21 cellular contexts compared by ENCODE assay signal in the genomic region with DNA sequence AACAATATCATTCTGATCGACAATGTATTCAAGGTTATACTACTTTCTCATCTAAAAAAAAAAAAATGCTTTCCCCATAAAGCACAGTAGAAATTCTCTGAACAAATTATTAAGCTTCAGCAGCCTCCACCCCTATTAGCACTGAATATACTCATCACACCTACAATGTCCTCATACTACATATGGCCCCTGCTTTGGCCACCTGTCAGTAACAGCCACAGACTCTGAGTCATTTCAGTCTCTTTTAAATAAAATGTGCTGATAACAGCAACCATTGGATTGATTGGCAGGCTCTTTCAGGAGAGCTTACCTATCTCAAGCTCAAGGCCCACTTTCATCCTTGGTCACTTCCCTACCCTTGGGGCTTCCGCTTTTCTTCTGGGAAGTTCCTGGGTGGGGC.
DNase-seq lines count a peak whose midpoint lies in the region; ATAC-seq and TF ChIP-seq lines count a peak whose summit lies in the region.
"Had no signal": no experiment of that assay in that cellular context is flagged by ENCODE, and none has a peak within 500 bp of the region (broad histone marks: within the 10 kb centered on the region; RNA-seq: fewer than 3 reads in every experiment).

No MANE protein-coding gene starts in this region.

- ATAC-seq in GM18502 (IDR thresholded peaks at IDR 0.05; ENCODE audit: poor library complexity, unreplicated experiment): peak; percentile 38
- ATAC-seq in HG02610 (IDR thresholded peaks at IDR 0.05; ENCODE audit: unreplicated experiment): peak; percentile 46
- ATAC-seq in GM19023 (IDR thresholded peaks at IDR 0.05; ENCODE audit: unreplicated experiment): no peak
- ATAC-seq in HG03139 (IDR thresholded peaks at IDR 0.05; ENCODE audit: unreplicated experiment): no peak
- ATAC-seq: HepG2, PC-3, T-cell had no signal

- peaks cover 7% of the 10 kb centered on the region for H3K4me1 Mint-ChIP-seq in mesothelial cell of epicardium
- H3K4me1 Mint-ChIP-seq: CD8-positive, alpha-beta memory T cell; H9; T-cell had no signal

- no peaks in the 10 kb centered on the region for H3K36me3 Mint-ChIP-seq in mesothelial cell of epicardium
- H3K36me3 Mint-ChIP-seq: CD8-positive, alpha-beta memory T cell; T-cell had no signal

- no peaks in the 10 kb centered on the region for H3K27me3 Mint-ChIP-seq in mesothelial cell of epicardium (ENCODE audit: low read depth)
- H3K27me3 Mint-ChIP-seq: CD8-positive, alpha-beta memory T cell; T-cell had no signal

- H3K9me3 Mint-ChIP-seq in mesothelial cell of epicardium: peaks cover 3% of the 10 kb centered on the region
- H3K9me3 Mint-ChIP-seq: CD8-positive, alpha-beta memory T cell; H9; T-cell had no signal

- H3K4me3 Mint-ChIP-seq in mesothelial cell of epicardium: no peak overlapping the region
- H3K4me3 Mint-ChIP-seq: CD8-positive, alpha-beta memory T cell; H9; T-cell had no signal

- H3K27ac Mint-ChIP-seq in mesothelial cell of epicardium: no peak overlapping the region
- H3K27ac Mint-ChIP-seq: CD8-positive, alpha-beta memory T cell; H9; T-cell had no signal

- no peak overlapping the region for H3K4me3 ChIP-seq in epithelial cell of esophagus (ENCODE audit: low read length)
- H3K4me3 ChIP-seq: BLaER1 treated with 17β-estradiol and CSF1 and Interleukin-3, amounts not matched to agents 10 nM and 100 nM had no signal

- TF ChIP-seq CTCF in epithelial cell of esophagus (IDR thresholded peaks at IDR 0.05; ENCODE audit: insufficient read depth, low read depth, low read length, missing control alignments): no peak
- TF ChIP-seq CTCF in mesothelial cell of epicardium (IDR thresholded peaks at IDR 0.05; ENCODE audit: unreplicated experiment): no peak

- DNase-seq in M059J (ENCODE audit: low read depth) (peak; percentile 16), epithelial cell of esophagus (ENCODE audit: low read depth) (peak; percentile 19), mesothelial cell of epicardium (ENCODE audit: low spot score in 2 of 2, unreplicated experiment in 2 of 2) (no peak), SKM-1 treated with dmso at 0.1 percent for 144 hours (lab: John Stamatoyannopoulos, UW; ENCODE audit: unreplicated experiment) (no peak)
- DNase-seq: CD8-positive, alpha-beta memory T cell; DND-41; H9; KBM-7; NCI-H2029 treated with DMSO at 0.1 percent for 48 hours; NCI-H774; PC-3; RPMI8226; SHP77 treated with DMSO at 0.1 percent for 48 hours; SK-N-SH; T-cell had no signal

Comparison
In these comparisons a context has a peak if more than half of its experiments do, and no peak if none do; other contexts are left out.
1. ATAC-seq: peak in GM18502 (single experiment) and HG02610 (single experiment); none in GM19023 (single experiment) and HG03139 (single experiment).
2. DNase-seq: peak in M059J (single experiment) and epithelial cell of esophagus (single experiment); none in mesothelial cell of epicardium (0 of 2) and SKM-1 treated with dmso at 0.1 percent for 144 hours (single experiment).